8 cellular contexts compared by ENCODE assay signal in the genomic region with DNA sequence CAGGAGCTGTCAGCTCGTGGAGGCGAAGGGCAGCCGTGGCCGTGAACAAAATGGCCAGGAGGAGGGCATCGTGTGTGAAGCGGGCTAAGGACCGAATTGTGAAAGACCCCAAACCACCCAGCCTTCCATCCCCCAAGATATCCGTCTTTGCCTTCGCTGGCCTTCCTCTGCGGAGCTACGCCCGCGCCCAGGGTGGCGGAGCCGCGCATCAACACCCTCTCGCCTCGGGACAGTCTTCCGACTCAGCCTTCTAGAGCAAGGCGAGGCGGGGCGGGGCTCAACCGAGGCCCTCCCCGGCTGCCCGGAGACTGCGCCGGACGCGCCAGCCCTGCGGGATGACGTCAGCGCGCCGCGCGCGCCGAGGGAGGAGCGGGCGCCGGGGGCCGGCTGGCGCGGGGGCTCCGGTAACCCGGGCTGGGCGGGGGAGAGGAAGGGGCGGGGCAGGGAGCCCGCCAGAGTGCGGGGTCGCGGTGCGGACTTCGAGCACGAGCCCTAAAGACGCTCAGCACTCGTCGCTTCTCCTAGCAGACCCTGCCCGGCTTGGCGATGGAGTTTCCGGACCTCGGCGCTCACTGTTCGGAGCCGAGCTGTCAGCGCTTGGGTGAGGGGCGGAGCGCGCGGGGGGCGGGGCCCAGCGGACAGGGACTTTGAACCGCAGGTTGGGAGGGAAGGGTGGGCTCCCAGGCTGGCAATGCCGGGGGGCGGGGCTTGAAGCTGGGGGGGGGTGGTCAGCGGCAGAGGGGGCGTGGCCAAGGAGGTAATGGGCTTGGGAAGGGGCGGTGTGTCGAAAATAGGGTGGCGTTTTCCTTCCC. TPM values are rescaled to one million over a fixed set of nuclear protein-coding genes. Genes with fewer than 3 reads are reported as not detected.
DNase-seq lines count a peak whose midpoint lies in the region; ATAC-seq and TF ChIP-seq lines count a peak whose summit lies in the region.

A gene with protein sequence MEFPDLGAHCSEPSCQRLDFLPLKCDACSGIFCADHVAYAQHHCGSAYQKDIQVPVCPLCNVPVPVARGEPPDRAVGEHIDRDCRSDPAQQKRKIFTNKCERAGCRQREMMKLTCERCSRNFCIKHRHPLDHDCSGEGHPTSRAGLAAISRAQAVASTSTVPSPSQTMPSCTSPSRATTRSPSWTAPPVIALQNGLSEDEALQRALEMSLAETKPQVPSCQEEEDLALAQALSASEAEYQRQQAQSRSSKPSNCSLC (plus strand): TSS at position 341 of the 812 bp plus-strand sequence. CDS start 206 bp downstream, at position 547.

- no peak for TF ChIP-seq EP300 in Ishikawa (IDR thresholded peaks at IDR 0.05; ENCODE audit: borderline replicate concordance)

- ATAC-seq in GM21619 (IDR thresholded peaks at IDR 0.05; ENCODE audit: unreplicated experiment) = peak; percentile 98

- TF ChIP-seq RAD21 in Ishikawa (IDR thresholded peaks at IDR 0.05; ENCODE audit: low read depth) = no peak

- peak; percentile 9 for TF ChIP-seq CTCF in epithelial cell of esophagus (IDR thresholded peaks at IDR 0.05; ENCODE audit: insufficient read depth, low read depth, low read length, missing control alignments)

- DNase-seq in DMS153 treated with DMSO at 0.1 percent for 48 hours (lab: John Stamatoyannopoulos, UW; ENCODE audit: unreplicated experiment) (peak; percentile 67), OCI-M2 (lab: John Stamatoyannopoulos, UW; ENCODE audit: unreplicated experiment) (peak; percentile 62), activated T-cell treated with anti-CD3 and anti-CD28 coated beads for 4 hours (peak; percentile 92), epithelial cell of esophagus (ENCODE audit: low read depth) (peak; percentile 95), mucosa of gallbladder (ENCODE audit: low spot score) (peak; percentile 95)
- peak; percentile 84 to 88 for DNase-seq in stimulated activated CD8-positive, alpha-beta memory T cell treated with anti-CD3 and anti-CD28 coated beads, Interleukin-4, amount 100 ng/mL, for 4 hours (ENCODE audit: low read depth in 2 of 2, low spot score in 1 of 2)

- peak within 1 kb of the TSS; percentile 70 for H3K4me3 ChIP-seq in epithelial cell of esophagus (ENCODE audit: low read length)

TF ChIP-seq in Ishikawa, 13 proteins besides CTCF, POLR2A, EP300 and RAD21:
- TF ChIP-seq FOXM1 (IDR thresholded peaks at IDR 0.05; ENCODE audit: borderline replicate concordance, low read depth) (no peak), CEBPB (IDR thresholded peaks at IDR 0.05) (no peak), TAF1 (IDR thresholded peaks at IDR 0.05; ENCODE audit: low read depth) (peak; percentile 84), TEAD4 (IDR thresholded peaks at IDR 0.05) (no peak), EGR1 (IDR thresholded peaks at IDR 0.05) (no peak), ZBTB7A (IDR thresholded peaks at IDR 0.05; ENCODE audit: low read depth) (no peak), TCF12 (IDR thresholded peaks at IDR 0.05; ENCODE audit: low read depth) (peak; percentile 9; the same call in 1 of the 2 replicates), NFIC (IDR thresholded peaks at IDR 0.05) (no peak), YY1 (IDR thresholded peaks at IDR 0.05; ENCODE audit: low read depth) (peak; percentile 16; the same call in 1 of the 2 replicates), CREB1 (IDR thresholded peaks at IDR 0.05; ENCODE audit: low read depth) (peak; percentile 49; the same call in 1 of the 2 replicates)
- TF ChIP-seq, protein P1, sequence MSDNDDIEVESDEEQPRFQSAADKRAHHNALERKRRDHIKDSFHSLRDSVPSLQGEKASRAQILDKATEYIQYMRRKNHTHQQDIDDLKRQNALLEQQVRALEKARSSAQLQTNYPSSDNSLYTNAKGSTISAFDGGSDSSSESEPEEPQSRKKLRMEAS (IDR thresholded peaks at IDR 0.05) = peak; percentile 72
- TF ChIP-seq, protein P2, sequence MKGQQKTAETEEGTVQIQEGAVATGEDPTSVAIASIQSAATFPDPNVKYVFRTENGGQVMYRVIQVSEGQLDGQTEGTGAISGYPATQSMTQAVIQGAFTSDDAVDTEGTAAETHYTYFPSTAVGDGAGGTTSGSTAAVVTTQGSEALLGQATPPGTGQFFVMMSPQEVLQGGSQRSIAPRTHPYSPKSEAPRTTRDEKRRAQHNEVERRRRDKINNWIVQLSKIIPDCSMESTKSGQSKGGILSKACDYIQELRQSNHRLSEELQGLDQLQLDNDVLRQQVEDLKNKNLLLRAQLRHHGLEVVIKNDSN (IDR thresholded peaks at IDR 0.05) = 0 out of 2 replicates have a peak, but pooled peaks have one; percentile 2
- TF ChIP-seq, protein P3, sequence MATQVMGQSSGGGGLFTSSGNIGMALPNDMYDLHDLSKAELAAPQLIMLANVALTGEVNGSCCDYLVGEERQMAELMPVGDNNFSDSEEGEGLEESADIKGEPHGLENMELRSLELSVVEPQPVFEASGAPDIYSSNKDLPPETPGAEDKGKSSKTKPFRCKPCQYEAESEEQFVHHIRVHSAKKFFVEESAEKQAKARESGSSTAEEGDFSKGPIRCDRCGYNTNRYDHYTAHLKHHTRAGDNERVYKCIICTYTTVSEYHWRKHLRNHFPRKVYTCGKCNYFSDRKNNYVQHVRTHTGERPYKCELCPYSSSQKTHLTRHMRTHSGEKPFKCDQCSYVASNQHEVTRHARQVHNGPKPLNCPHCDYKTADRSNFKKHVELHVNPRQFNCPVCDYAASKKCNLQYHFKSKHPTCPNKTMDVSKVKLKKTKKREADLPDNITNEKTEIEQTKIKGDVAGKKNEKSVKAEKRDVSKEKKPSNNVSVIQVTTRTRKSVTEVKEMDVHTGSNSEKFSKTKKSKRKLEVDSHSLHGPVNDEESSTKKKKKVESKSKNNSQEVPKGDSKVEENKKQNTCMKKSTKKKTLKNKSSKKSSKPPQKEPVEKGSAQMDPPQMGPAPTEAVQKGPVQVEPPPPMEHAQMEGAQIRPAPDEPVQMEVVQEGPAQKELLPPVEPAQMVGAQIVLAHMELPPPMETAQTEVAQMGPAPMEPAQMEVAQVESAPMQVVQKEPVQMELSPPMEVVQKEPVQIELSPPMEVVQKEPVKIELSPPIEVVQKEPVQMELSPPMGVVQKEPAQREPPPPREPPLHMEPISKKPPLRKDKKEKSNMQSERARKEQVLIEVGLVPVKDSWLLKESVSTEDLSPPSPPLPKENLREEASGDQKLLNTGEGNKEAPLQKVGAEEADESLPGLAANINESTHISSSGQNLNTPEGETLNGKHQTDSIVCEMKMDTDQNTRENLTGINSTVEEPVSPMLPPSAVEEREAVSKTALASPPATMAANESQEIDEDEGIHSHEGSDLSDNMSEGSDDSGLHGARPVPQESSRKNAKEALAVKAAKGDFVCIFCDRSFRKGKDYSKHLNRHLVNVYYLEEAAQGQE (IDR thresholded peaks at IDR 0.05; ENCODE audit: low read depth) = no peak

RNA-seq across cellular contexts. Expression of the gene that starts here (rescaled TPM):
- 52.6 TPM for total RNA-seq in mucosa of gallbladder

Comparison
In these comparisons a context has a peak if more than half of its experiments do, and no peak if none do; other contexts are left out.
1. Peak in every context shown above with its lines: DNase-seq, ATAC-seq and H3K4me3 ChIP-seq.